1 cellular context compared by ENCODE assay signal in genomic region chr11:13210424-13210823, GRCh38.
TF ChIP-seq lines count a peak whose summit lies in the region.

No MANE protein-coding gene starts in this region.

TF ChIP-seq in GM23338, 12 proteins besides CTCF, POLR2A, EP300 and RAD21 (continued from another document):
- TF ChIP-seq JUNB (IDR thresholded peaks at IDR 0.05; ENCODE audit: unreplicated experiment) = no peak
